ENCODE assay signal across 9 cellular contexts in the genomic region with DNA sequence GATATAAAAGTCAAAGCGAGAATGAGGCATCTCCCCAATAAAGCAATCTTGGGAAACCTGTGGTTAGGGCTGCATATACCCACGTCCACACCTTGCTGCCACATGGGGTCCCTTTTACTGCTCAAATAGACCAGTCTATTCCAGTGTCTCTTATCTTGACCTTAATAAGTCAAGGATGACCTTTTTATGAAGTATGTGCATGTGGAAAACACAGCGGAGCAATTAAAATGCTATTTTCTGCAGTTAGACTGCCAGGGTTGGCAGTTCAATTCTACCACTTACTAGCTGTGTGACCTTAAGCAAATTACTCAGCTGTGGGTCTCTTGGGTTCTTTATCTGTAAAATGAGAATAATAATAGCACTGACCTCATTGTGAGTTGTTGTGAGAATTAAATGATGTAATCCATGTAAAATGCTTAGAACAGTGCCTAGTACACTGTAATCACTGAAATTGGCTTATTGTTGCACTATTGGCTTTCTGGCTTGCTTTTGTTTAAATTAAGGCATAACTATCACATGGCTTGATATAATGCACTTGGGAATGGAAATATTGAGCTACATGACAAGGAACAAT.
DNase-seq lines count a peak whose midpoint lies in the region; ATAC-seq and TF ChIP-seq lines count a peak whose summit lies in the region.
"Had no signal": no experiment of that assay in that cellular context is flagged by ENCODE, and none has a peak within 500 bp of the region (broad histone marks: within the 10 kb centered on the region; RNA-seq: fewer than 3 reads in every experiment).

No MANE protein-coding gene starts in this region.

- CTCF ChIA-PET in mammary epithelial cell (lab: Charles Lee; ENCODE audit: low non-redundant PET) (no interaction called here), MCF 10A (lab: Yijun Ruan, JAX) (interaction anchor here (0.6 to 1.0 kb wide), 5 partner anchors 13 to 53 kb away, joined by 3 to 4 read pairs (median 4); no protein-coding TSS in a partner anchor)

- H3K9me3 ChIP-seq in mammary epithelial cell (replicated peaks; ENCODE audit: insufficient read depth, low read length) (no peaks in the 10 kb centered on the region), thoracic aorta (no peaks in the 10 kb centered on the region)
- H3K9me3 ChIP-seq: lower lobe of right lung had no signal

- in situ Hi-C loops in mammary epithelial cell (cut with MboI; ENCODE audit: low sequenced_read_pairs in 2 of 2) = no loop called here

- H3K27ac ChIP-seq in mammary epithelial cell (ENCODE audit: insufficient read depth, low read depth, low read length) (no peak overlapping the region), thoracic aorta (peak overlapping the region; percentile 33 to 69)
- H3K27ac ChIP-seq: lower lobe of right lung had no signal

- H3K4me1 ChIP-seq in mammary epithelial cell (ENCODE audit: insufficient read depth, low read length) = peaks cover 23% of the 10 kb centered on the region
- H3K4me1 ChIP-seq in thoracic aorta (ENCODE audit: control insufficient read depth in 1 of 2, low read depth in 2 of 2) = peaks cover 18 to 34% of the 10 kb centered on the region in 2 donors

- H3K4me3 Mint-ChIP-seq in MCF 10A (ENCODE audit: unreplicated experiment) = no peak overlapping the region
- H3K4me3 Mint-ChIP-seq in activated naive CD8-positive, alpha-beta T cell treated with anti-CD3 and anti-CD28 coated beads, Interleukin-2, amount 50 U/mL, for 24 hours = peak overlapping the region; percentile 15

- H2AFZ ChIP-seq in mammary epithelial cell (ENCODE audit: low read depth, low read length) = no peak overlapping the region

- no peaks in the 10 kb centered on the region for H3K27me3 ChIP-seq in mammary epithelial cell (ENCODE audit: insufficient read depth, low read length)
- no peaks in the 10 kb centered on the region for H3K27me3 ChIP-seq in thoracic aorta (replicated peaks; ENCODE audit: insufficient read depth)

- H3K36me3 Mint-ChIP-seq in MCF 10A (ENCODE audit: insufficient read depth, unreplicated experiment) = no peaks in the 10 kb centered on the region
- peaks cover 2% of the 10 kb centered on the region for H3K36me3 Mint-ChIP-seq in activated naive CD8-positive, alpha-beta T cell treated with anti-CD3 and anti-CD28 coated beads, Interleukin-2, amount 50 U/mL, for 24 hours (ENCODE audit: low read depth)

- peaks cover 20% of the 10 kb centered on the region for H3K4me1 Mint-ChIP-seq in MCF 10A (ENCODE audit: insufficient read depth, unreplicated experiment)
- H3K4me1 Mint-ChIP-seq in activated naive CD8-positive, alpha-beta T cell treated with anti-CD3 and anti-CD28 coated beads, Interleukin-2, amount 50 U/mL, for 24 hours = peaks cover 18% of the 10 kb centered on the region

- H3K4me3 ChIP-seq in mammary epithelial cell (replicated peaks in 1 of 3; ENCODE audit: insufficient read depth in 1 of 3, low read depth in 2 of 3, low read length in 3 of 3) = no peak overlapping the region
- peak overlapping the region; percentile 2 for H3K4me3 ChIP-seq in thoracic aorta
- H3K4me3 ChIP-seq: lower lobe of right lung had no signal

- ATAC-seq in activated naive CD8-positive, alpha-beta T cell treated with anti-CD3 and anti-CD28 coated beads, Interleukin-2, amount 50 U/mL, for 24 hours = peak; percentile 61
- ATAC-seq in left cardiac atrium (peak; percentile 73 to 90), thoracic aorta (ENCODE audit: insufficient number of reproducible peaks, low FRiP score, low read depth) (peak; percentile 88), HG02678 (IDR thresholded peaks at IDR 0.05; ENCODE audit: unreplicated experiment) (no peak), HG03521 (IDR thresholded peaks at IDR 0.05; ENCODE audit: unreplicated experiment) (no peak)
- ATAC-seq: lower lobe of right lung had no signal

- H3K27ac Mint-ChIP-seq in MCF 10A (ENCODE audit: low read depth, unreplicated experiment) = no peak overlapping the region
- peak overlapping the region; percentile 63 for H3K27ac Mint-ChIP-seq in activated naive CD8-positive, alpha-beta T cell treated with anti-CD3 and anti-CD28 coated beads, Interleukin-2, amount 50 U/mL, for 24 hours

- POLR2A ChIA-PET in MCF 10A (lab: Yijun Ruan, JAX) = interaction anchor here (0.9 to 1.8 kb wide), 2 partner anchors 15 to 77 kb away, joined by 4 to 11 read pairs; partner anchors contain the start of gene ARL15

- BruUV-seq in mammary epithelial cell (replicated peaks; lab: Mats Ljungman, UMichigan) = no TSS peak
- no TSS peak for BruUV-seq in MCF 10A (replicated peaks; lab: Mats Ljungman, UMichigan)

- WGBS in mammary epithelial cell (ENCODE audit: low coverage, missing lambda C conversion rate) = 94% methylated on average over 3 of the region's 3 CpGs

- H3K9ac ChIP-seq in mammary epithelial cell (ENCODE audit: insufficient read depth, low read length) = no peak overlapping the region

- no peaks in the 10 kb centered on the region for H3K79me2 ChIP-seq in mammary epithelial cell (ENCODE audit: insufficient read depth, low read length)

- intact Hi-C loops in mammary epithelial cell (cut with micrococcal nuclease) = no loop called here
- intact Hi-C loops in MCF 10A (cut with micrococcal nuclease) = no loop called here
- intact Hi-C loops in left cardiac atrium (cut with DNase I) = no loop called here

- DNase-seq in mammary epithelial cell (peak; percentile 16), MCF 10A (ENCODE audit: unreplicated experiment) (no peak), left cardiac atrium (no peak), thoracic aorta (ENCODE audit: low spot score) (no peak), SW480 (ENCODE audit: low spot score) (no peak)
- DNase-seq in activated naive CD8-positive, alpha-beta T cell treated with anti-CD3 and anti-CD28 coated beads, Interleukin-2, amount 50 U/mL, for 24 hours = no peak
- DNase-seq: lower lobe of right lung had no signal

- dilution Hi-C loops in mammary epithelial cell (cut with HindIII; ENCODE audit: low sequenced_read_pairs) = no loop called here

- no peaks in the 10 kb centered on the region for H3K27me3 Mint-ChIP-seq in MCF 10A (ENCODE audit: insufficient read depth, unreplicated experiment)
- H3K27me3 Mint-ChIP-seq in activated naive CD8-positive, alpha-beta T cell treated with anti-CD3 and anti-CD28 coated beads, Interleukin-2, amount 50 U/mL, for 24 hours = no peaks in the 10 kb centered on the region

- no peaks in the 10 kb centered on the region for H3K9me3 Mint-ChIP-seq in MCF 10A (ENCODE audit: unreplicated experiment)
- H3K9me3 Mint-ChIP-seq in activated naive CD8-positive, alpha-beta T cell treated with anti-CD3 and anti-CD28 coated beads, Interleukin-2, amount 50 U/mL, for 24 hours = peaks cover 9% of the 10 kb centered on the region

- no peak for TF ChIP-seq CTCF in mammary epithelial cell (conservative IDR thresholded peaks at IDR 0.05 in 1 of 2, IDR thresholded peaks at IDR 0.05 in 1 of 2; ENCODE audit: extremely low read depth in 1 of 2, insufficient read depth in 1 of 2, low read depth in 1 of 2, low read length in 2 of 2)
- no peak for TF ChIP-seq CTCF in MCF 10A (IDR thresholded peaks at IDR 0.05; ENCODE audit: unreplicated experiment)
- TF ChIP-seq CTCF in thoracic aorta (IDR thresholded peaks at IDR 0.05) = no peak

- H3K4me2 ChIP-seq in mammary epithelial cell (ENCODE audit: insufficient read depth, low read depth, low read length) = no peak overlapping the region

- H3K36me3 ChIP-seq in mammary epithelial cell (ENCODE audit: insufficient read depth, low read length) (no peaks in the 10 kb centered on the region), thoracic aorta (no peaks in the 10 kb centered on the region)
- H3K36me3 ChIP-seq: lower lobe of right lung had no signal

- H4K20me1 ChIP-seq in mammary epithelial cell (ENCODE audit: insufficient read depth, low read length) = no peaks in the 10 kb centered on the region

Comparison
In these comparisons a context has a peak if more than half of its experiments do, and no peak if none do; other contexts are left out.
1. ATAC-seq: peak in activated naive CD8-positive, alpha-beta T cell treated with anti-CD3 and anti-CD28 coated beads, Interleukin-2, amount 50 U/mL, for 24 hours (single experiment), left cardiac atrium (2 of 2) and thoracic aorta (single experiment); none in HG02678 (single experiment) and HG03521 (single experiment).